In the genomic region with DNA sequence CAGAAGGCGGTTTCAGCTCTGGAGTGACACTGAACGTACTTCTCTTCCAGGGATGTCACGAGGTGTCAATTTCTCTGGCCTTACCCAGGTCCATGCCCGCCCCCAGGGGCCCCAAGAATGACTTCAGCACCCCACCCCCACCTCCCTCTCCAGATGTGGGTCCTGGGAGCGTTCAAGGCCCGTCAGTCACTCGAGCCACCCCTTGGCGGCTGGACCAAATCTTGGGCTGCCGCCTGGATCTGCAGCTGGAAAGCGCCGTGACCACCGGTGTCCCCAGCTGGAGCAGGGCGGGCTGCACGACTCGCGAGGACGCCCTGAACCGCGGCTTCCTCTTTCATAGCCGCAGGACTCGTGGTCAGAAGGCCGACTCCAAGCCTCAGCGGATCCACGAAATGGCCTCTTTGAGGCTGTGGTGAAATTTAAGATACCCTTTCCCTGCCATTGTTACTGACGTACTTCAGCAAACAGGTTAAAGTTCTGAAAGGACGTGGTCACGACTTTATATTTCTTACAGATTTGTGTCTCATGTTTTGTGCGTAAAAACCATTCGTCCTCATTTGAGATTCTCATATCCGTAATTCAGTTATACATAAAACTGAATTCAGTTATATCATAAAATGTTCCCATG, we compare ENCODE assay signal across 1 cellular context.
A peak's percentile ranks its signal among the peaks of the same experiment; 100 is the strongest.
TF ChIP-seq lines count a peak whose summit lies in the region.

No MANE protein-coding gene starts in this region.

TF ChIP-seq in HepG2, 621 proteins besides CTCF, POLR2A, EP300 and RAD21 (continued from another document and continues in another):
- TF ChIP-seq, protein P1, sequence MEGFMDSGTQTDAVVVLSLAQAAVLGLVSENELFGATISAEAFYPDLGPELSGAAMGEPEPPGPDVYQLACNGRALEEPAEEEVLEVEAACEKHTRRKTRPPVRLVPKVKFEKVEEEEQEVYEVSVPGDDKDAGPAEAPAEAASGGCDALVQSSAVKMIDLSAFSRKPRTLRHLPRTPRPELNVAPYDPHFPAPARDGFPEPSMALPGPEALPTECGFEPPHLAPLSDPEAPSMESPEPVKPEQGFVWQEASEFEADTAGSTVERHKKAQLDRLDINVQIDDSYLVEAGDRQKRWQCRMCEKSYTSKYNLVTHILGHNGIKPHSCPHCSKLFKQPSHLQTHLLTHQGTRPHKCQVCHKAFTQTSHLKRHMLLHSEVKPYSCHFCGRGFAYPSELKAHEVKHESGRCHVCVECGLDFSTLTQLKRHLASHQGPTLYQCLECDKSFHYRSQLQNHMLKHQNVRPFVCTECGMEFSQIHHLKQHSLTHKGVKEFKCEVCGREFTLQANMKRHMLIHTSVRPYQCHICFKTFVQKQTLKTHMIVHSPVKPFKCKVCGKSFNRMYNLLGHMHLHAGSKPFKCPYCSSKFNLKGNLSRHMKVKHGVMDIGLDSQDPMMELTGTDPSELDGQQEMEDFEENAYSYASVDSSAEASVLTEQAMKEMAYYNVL (CRISPR knock-in tag; IDR thresholded peaks at IDR 0.05; ENCODE audit: borderline replicate concordance): 0 out of 2 replicates have a peak, but pooled peaks have one; percentile 43
- TF ChIP-seq NBN (conservative IDR thresholded peaks at IDR 0.05) (no peak), MTF1 (CRISPR knock-in tag; IDR thresholded peaks at IDR 0.05) (0 out of 2 replicates have a peak, but pooled peaks have one; percentile 13), SNAI1 (CRISPR knock-in tag; IDR thresholded peaks at IDR 0.05; ENCODE audit: borderline replicate concordance) (0 out of 2 replicates have a peak, but pooled peaks have one; percentile 53), HDAC2 (CRISPR knock-in tag; IDR thresholded peaks at IDR 0.05) (no peak; the same call in 1 of the 2 replicates), ZNF260 (CRISPR knock-in tag; IDR thresholded peaks at IDR 0.05; ENCODE audit: borderline replicate concordance, low read depth) (no peak), ZNF737 (CRISPR knock-in tag; IDR thresholded peaks at IDR 0.05; ENCODE audit: borderline replicate concordance) (no peak), ZNF180 (CRISPR knock-in tag; IDR thresholded peaks at IDR 0.05; ENCODE audit: borderline replicate concordance, low read depth) (no peak), RXRB (CRISPR knock-in tag; IDR thresholded peaks at IDR 0.05; ENCODE audit: borderline replicate concordance) (no peak), HDAC1 (CRISPR knock-in tag; IDR thresholded peaks at IDR 0.05) (no peak; the same call in 1 of the 2 replicates), FOXO1 (CRISPR knock-in tag; IDR thresholded peaks at IDR 0.05) (peak; percentile 63; the same call in 1 of the 2 replicates), ZNF143 (CRISPR knock-in tag; IDR thresholded peaks at IDR 0.05) (no peak), ZIK1 (CRISPR knock-in tag; IDR thresholded peaks at IDR 0.05; ENCODE audit: borderline replicate concordance, low read depth) (no peak), PTBP1 (IDR thresholded peaks at IDR 0.05; ENCODE audit: low read depth, low read length, poor library complexity, severe bottlenecking) (no peak), ZNF619 (CRISPR knock-in tag; IDR thresholded peaks at IDR 0.05) (no peak; the same call in 1 of the 2 replicates), RFXANK (CRISPR knock-in tag; IDR thresholded peaks at IDR 0.05) (no peak), DNMT3B (CRISPR knock-in tag; conservative IDR thresholded peaks at IDR 0.05) (no peak), TBP (CRISPR knock-in tag; IDR thresholded peaks at IDR 0.05) (no peak), ATF7 (IDR thresholded peaks at IDR 0.05) (no peak), ATF7 (CRISPR knock-in tag; IDR thresholded peaks at IDR 0.05) (no peak), CBX5 (CRISPR knock-in tag; IDR thresholded peaks at IDR 0.05; ENCODE audit: borderline replicate concordance) (no peak), ZNF124 (CRISPR knock-in tag; IDR thresholded peaks at IDR 0.05) (no peak), JARID2 (CRISPR knock-in tag; IDR thresholded peaks at IDR 0.05; ENCODE audit: insufficient replicate concordance) (no peak), ZBTB42 (CRISPR knock-in tag; IDR thresholded peaks at IDR 0.05) (0 out of 2 replicates have a peak, but pooled peaks have one; percentile 43), ZNF563 (CRISPR knock-in tag; IDR thresholded peaks at IDR 0.05) (0 out of 2 replicates have a peak, but pooled peaks have one; percentile 70), ZNF674 (CRISPR knock-in tag; IDR thresholded peaks at IDR 0.05; ENCODE audit: low read depth) (no peak), SMC3 (IDR thresholded peaks at IDR 0.05; ENCODE audit: low read length) (no peak), ZBTB21 (CRISPR knock-in tag; IDR thresholded peaks at IDR 0.05) (no peak), ZKSCAN1 (IDR thresholded peaks at IDR 0.05; ENCODE audit: low read length) (no peak), ZFP36L2 (CRISPR knock-in tag; IDR thresholded peaks at IDR 0.05) (no peak), ZMYM4 (CRISPR knock-in tag; IDR thresholded peaks at IDR 0.05) (no peak)
- TF ChIP-seq, protein P2, sequence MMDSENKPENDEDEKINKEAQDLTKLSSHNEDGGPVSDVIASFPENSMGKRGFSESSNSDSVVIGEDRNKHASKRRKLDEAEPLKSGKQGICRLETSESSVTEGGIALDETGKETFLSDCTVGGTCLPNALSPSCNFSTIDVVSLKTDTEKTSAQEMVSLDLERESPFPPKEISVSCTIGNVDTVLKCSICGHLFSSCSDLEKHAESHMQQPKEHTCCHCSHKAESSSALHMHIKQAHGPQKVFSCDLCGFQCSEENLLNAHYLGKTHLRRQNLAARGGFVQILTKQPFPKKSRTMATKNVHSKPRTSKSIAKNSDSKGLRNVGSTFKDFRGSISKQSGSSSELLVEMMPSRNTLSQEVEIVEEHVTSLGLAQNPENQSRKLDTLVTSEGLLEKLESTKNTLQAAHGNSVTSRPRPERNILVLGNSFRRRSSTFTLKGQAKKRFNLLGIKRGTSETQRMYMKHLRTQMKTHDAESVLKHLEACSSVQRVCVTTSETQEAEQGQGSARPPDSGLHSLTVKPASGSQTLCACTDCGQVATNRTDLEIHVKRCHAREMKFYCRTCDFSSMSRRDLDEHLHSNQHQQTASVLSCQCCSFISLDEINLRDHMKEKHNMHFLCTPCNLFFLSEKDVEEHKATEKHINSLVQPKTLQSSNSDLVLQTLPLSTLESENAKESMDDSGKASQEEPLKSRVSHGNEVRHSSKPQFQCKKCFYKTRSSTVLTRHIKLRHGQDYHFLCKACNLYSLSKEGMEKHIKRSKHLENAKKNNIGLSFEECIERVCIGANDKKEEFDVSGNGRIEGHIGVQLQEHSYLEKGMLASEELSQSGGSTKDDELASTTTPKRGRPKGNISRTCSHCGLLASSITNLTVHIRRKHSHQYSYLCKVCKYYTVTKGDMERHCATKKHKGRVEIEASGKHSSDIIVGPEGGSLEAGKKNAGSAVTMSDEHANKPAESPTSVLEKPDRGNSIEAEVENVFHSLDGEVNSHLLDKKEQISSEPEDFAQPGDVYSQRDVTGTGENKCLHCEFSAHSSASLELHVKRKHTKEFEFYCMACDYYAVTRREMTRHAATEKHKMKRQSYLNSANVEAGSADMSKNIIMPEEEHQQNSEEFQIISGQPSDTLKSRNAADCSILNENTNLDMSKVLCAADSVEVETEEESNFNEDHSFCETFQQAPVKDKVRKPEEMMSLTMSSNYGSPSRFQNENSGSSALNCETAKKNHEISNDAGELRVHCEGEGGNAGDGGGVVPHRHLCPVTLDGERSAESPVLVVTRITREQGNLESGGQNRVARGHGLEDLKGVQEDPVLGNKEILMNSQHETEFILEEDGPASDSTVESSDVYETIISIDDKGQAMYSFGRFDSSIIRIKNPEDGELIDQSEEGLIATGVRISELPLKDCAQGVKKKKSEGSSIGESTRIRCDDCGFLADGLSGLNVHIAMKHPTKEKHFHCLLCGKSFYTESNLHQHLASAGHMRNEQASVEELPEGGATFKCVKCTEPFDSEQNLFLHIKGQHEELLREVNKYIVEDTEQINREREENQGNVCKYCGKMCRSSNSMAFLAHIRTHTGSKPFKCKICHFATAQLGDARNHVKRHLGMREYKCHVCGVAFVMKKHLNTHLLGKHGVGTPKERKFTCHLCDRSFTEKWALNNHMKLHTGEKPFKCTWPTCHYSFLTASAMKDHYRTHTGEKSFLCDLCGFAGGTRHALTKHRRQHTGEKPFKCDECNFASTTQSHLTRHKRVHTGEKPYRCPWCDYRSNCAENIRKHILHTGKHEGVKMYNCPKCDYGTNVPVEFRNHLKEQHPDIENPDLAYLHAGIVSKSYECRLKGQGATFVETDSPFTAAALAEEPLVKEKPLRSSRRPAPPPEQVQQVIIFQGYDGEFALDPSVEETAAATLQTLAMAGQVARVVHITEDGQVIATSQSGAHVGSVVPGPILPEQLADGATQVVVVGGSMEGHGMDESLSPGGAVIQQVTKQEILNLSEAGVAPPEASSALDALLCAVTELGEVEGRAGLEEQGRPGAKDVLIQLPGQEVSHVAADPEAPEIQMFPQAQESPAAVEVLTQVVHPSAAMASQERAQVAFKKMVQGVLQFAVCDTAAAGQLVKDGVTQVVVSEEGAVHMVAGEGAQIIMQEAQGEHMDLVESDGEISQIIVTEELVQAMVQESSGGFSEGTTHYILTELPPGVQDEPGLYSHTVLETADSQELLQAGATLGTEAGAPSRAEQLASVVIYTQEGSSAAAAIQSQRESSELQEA (CRISPR knock-in tag; IDR thresholded peaks at IDR 0.05; ENCODE audit: not compliant biosample characterization): no peak
- TF ChIP-seq, protein P3, sequence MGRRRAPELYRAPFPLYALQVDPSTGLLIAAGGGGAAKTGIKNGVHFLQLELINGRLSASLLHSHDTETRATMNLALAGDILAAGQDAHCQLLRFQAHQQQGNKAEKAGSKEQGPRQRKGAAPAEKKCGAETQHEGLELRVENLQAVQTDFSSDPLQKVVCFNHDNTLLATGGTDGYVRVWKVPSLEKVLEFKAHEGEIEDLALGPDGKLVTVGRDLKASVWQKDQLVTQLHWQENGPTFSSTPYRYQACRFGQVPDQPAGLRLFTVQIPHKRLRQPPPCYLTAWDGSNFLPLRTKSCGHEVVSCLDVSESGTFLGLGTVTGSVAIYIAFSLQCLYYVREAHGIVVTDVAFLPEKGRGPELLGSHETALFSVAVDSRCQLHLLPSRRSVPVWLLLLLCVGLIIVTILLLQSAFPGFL (CRISPR knock-in tag; IDR thresholded peaks at IDR 0.05): no peak
- TF ChIP-seq, protein P4, sequence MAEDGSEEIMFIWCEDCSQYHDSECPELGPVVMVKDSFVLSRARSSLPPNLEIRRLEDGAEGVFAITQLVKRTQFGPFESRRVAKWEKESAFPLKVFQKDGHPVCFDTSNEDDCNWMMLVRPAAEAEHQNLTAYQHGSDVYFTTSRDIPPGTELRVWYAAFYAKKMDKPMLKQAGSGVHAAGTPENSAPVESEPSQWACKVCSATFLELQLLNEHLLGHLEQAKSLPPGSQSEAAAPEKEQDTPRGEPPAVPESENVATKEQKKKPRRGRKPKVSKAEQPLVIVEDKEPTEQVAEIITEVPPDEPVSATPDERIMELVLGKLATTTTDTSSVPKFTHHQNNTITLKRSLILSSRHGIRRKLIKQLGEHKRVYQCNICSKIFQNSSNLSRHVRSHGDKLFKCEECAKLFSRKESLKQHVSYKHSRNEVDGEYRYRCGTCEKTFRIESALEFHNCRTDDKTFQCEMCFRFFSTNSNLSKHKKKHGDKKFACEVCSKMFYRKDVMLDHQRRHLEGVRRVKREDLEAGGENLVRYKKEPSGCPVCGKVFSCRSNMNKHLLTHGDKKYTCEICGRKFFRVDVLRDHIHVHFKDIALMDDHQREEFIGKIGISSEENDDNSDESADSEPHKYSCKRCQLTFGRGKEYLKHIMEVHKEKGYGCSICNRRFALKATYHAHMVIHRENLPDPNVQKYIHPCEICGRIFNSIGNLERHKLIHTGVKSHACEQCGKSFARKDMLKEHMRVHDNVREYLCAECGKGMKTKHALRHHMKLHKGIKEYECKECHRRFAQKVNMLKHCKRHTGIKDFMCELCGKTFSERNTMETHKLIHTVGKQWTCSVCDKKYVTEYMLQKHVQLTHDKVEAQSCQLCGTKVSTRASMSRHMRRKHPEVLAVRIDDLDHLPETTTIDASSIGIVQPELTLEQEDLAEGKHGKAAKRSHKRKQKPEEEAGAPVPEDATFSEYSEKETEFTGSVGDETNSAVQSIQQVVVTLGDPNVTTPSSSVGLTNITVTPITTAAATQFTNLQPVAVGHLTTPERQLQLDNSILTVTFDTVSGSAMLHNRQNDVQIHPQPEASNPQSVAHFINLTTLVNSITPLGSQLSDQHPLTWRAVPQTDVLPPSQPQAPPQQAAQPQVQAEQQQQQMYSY (CRISPR knock-in tag; IDR thresholded peaks at IDR 0.05): no peak
- TF ChIP-seq, protein P5, sequence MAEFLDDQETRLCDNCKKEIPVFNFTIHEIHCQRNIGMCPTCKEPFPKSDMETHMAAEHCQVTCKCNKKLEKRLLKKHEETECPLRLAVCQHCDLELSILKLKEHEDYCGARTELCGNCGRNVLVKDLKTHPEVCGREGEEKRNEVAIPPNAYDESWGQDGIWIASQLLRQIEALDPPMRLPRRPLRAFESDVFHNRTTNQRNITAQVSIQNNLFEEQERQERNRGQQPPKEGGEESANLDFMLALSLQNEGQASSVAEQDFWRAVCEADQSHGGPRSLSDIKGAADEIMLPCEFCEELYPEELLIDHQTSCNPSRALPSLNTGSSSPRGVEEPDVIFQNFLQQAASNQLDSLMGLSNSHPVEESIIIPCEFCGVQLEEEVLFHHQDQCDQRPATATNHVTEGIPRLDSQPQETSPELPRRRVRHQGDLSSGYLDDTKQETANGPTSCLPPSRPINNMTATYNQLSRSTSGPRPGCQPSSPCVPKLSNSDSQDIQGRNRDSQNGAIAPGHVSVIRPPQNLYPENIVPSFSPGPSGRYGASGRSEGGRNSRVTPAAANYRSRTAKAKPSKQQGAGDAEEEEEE (CRISPR knock-in tag; IDR thresholded peaks at IDR 0.05; ENCODE audit: borderline replicate concordance): no peak
- TF ChIP-seq, protein P6, sequence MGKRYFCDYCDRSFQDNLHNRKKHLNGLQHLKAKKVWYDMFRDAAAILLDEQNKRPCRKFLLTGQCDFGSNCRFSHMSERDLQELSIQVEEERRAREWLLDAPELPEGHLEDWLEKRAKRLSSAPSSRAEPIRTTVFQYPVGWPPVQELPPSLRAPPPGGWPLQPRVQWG (CRISPR knock-in tag; IDR thresholded peaks at IDR 0.05; ENCODE audit: borderline replicate concordance, low read depth): no peak
- TF ChIP-seq, protein P7, sequence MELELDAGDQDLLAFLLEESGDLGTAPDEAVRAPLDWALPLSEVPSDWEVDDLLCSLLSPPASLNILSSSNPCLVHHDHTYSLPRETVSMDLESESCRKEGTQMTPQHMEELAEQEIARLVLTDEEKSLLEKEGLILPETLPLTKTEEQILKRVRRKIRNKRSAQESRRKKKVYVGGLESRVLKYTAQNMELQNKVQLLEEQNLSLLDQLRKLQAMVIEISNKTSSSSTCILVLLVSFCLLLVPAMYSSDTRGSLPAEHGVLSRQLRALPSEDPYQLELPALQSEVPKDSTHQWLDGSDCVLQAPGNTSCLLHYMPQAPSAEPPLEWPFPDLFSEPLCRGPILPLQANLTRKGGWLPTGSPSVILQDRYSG (CRISPR knock-in tag; IDR thresholded peaks at IDR 0.05): 0 out of 2 replicates have a peak, but pooled peaks have one; percentile 26
- TF ChIP-seq, protein P8, sequence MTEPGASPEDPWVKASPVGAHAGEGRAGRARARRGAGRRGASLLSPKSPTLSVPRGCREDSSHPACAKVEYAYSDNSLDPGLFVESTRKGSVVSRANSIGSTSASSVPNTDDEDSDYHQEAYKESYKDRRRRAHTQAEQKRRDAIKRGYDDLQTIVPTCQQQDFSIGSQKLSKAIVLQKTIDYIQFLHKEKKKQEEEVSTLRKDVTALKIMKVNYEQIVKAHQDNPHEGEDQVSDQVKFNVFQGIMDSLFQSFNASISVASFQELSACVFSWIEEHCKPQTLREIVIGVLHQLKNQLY (CRISPR knock-in tag; IDR thresholded peaks at IDR 0.05): no peak; the same call in 1 of the 2 replicates
- TF ChIP-seq, protein P9, sequence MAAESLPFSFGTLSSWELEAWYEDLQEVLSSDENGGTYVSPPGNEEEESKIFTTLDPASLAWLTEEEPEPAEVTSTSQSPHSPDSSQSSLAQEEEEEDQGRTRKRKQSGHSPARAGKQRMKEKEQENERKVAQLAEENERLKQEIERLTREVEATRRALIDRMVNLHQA (CRISPR knock-in tag; IDR thresholded peaks at IDR 0.05): no peak
- TF ChIP-seq, protein P10, sequence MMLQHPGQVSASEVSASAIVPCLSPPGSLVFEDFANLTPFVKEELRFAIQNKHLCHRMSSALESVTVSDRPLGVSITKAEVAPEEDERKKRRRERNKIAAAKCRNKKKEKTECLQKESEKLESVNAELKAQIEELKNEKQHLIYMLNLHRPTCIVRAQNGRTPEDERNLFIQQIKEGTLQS (CRISPR knock-in tag; IDR thresholded peaks at IDR 0.05): no peak; the same call in 1 of the 2 replicates
